Comparison of ENCODE assay signal across 19 cellular contexts in genomic region chr5:124602925-124603650, GRCh38.
"Had no signal": no experiment of that assay in that cellular context is flagged by ENCODE, and none has a peak within 500 bp of the region (broad histone marks: within the 10 kb centered on the region; RNA-seq: fewer than 3 reads in every experiment).

No MANE protein-coding gene starts in this region.

- H3K9me3 Mint-ChIP-seq: activated T-cell treated with anti-CD3 and anti-CD28 coated beads, Interleukin-2, amount 50 U/mL, for 24 hours; dendritic cell treated with granulocyte-macrophage colony-stimulating factor and Interleukin-4, amounts not matched to agents 40 ng/mL and 50 ng/mL, for 4 days; memory B cell; type B pancreatic cell had no signal

- H3K36me3 ChIP-seq: esophagus squamous epithelium, left lung, suprapubic skin had no signal

- H3K27me3 Mint-ChIP-seq: memory B cell, T-helper 17 cell had no signal

- H3K9me3 ChIP-seq: esophagus squamous epithelium, left lung, suprapubic skin had no signal

- DNase-seq: activated CD4-positive, CD25-positive, alpha-beta regulatory T cell; activated effector memory CD4-positive, alpha-beta T cell treated with Interleukin-2 at 50 U/mL for 16 hours; activated T-cell treated with anti-CD3 and anti-CD28 coated beads, Interleukin-2, amount 50 U/mL, for 24 hours; amniotic stem cell; cerebellar nuclear complex; esophagus squamous epithelium; foreskin keratinocyte; left lung; occipital lobe; stimulated activated CD4-positive, alpha-beta T cell treated with anti-CD3 and anti-CD28 coated beads, Interleukin-2, amount 100 ng/mL, for 48 hours; stimulated activated naive CD8-positive, alpha-beta T cell treated with anti-CD3 and anti-CD28 coated beads, Interleukin-15, Interleukin-2, amounts not matched to agents 100 U/mL and 50 U/mL, for 24 hours; T-helper 17 cell had no signal

- H3K27ac ChIP-seq: esophagus squamous epithelium, foreskin keratinocyte, left lung, suprapubic skin had no signal

- H3K4me1 ChIP-seq: foreskin keratinocyte had no signal

- H3K4me3 Mint-ChIP-seq: activated T-cell treated with anti-CD3 and anti-CD28 coated beads, Interleukin-2, amount 50 U/mL, for 24 hours; brain; dendritic cell treated with granulocyte-macrophage colony-stimulating factor and Interleukin-4, amounts not matched to agents 40 ng/mL and 50 ng/mL, for 4 days; memory B cell; natural killer cell treated with Interleukin-12 subunit alpha and Interleukin-12 subunit beta and Interleukin-15 and Interleukin-18, amount 100 ng/mL, for 72 hours; T-helper 17 cell; type B pancreatic cell had no signal

- H3K36me3 Mint-ChIP-seq: activated naive CD4-positive, alpha-beta T cell treated with anti-CD3 and anti-CD28 coated beads, Interleukin-2, amount 50 U/mL, for 72 hours; type B pancreatic cell had no signal

- H3K27me3 ChIP-seq: esophagus squamous epithelium, foreskin keratinocyte, left lung, suprapubic skin had no signal

- H3K4me1 Mint-ChIP-seq: T-helper 17 cell had no signal

- H3K27ac Mint-ChIP-seq: activated naive CD4-positive, alpha-beta T cell treated with anti-CD3 and anti-CD28 coated beads, Interleukin-2, amount 50 U/mL, for 72 hours; activated T-cell treated with anti-CD3 and anti-CD28 coated beads, Interleukin-2, amount 50 U/mL, for 24 hours; brain; dendritic cell treated with granulocyte-macrophage colony-stimulating factor and Interleukin-4, amounts not matched to agents 40 ng/mL and 50 ng/mL, for 4 days; memory B cell; natural killer cell treated with Interleukin-12 subunit alpha and Interleukin-12 subunit beta and Interleukin-15 and Interleukin-18, amount 100 ng/mL, for 72 hours; T-helper 17 cell; type B pancreatic cell had no signal

- H3K4me3 ChIP-seq: esophagus squamous epithelium, left lung, suprapubic skin had no signal

- ATAC-seq: activated naive CD4-positive, alpha-beta T cell treated with anti-CD3 and anti-CD28 coated beads, Interleukin-2, amount 50 U/mL, for 72 hours; foreskin keratinocyte; left lung; natural killer cell treated with Interleukin-12 subunit alpha and Interleukin-12 subunit beta and Interleukin-15 and Interleukin-18, amount 100 ng/mL, for 72 hours; stimulated activated naive CD8-positive, alpha-beta T cell treated with anti-CD3 and anti-CD28 coated beads, Interleukin-15, Interleukin-2, amounts not matched to agents 100 U/mL and 50 U/mL, for 24 hours; T-helper 17 cell had no signal
